ENCODE assay signal across 8 cellular contexts in genomic region chr19:55301459-55302331, GRCh38. TPM values are rescaled to one million over a fixed set of nuclear protein-coding genes. Genes with fewer than 3 reads are reported as not detected.
DNase-seq lines count a peak whose midpoint lies in the region; ATAC-seq and TF ChIP-seq lines count a peak whose summit lies in the region.

No MANE protein-coding gene starts in this region.

- H3K9me3 Mint-ChIP-seq in activated T-helper 2 cell treated with anti-CD3 and anti-CD28 coated beads, Interferon-gamma antibody, Interleukin-2, Interleukin-4, amounts not matched to agents 10 μg/mL and 5 μg/mL and 100 μg/mL, durations not matched to agents 14 hours and 24 hours and 36 hours = no peaks in the 10 kb centered on the region

- H2AK9ac ChIP-seq in IMR-90 (replicated peaks; ENCODE audit: low read depth, low read length, poor library complexity) = peak overlapping the region; percentile 81

- ATAC-seq in GM19395 (IDR thresholded peaks at IDR 0.05; ENCODE audit: unreplicated experiment) = peak; percentile 69
- ATAC-seq in IMR-90 (ENCODE audit: low read depth) = peak; percentile 98

- peak overlapping the region; percentile 81 for H3K4me3 Mint-ChIP-seq in activated T-helper 2 cell treated with anti-CD3 and anti-CD28 coated beads, Interferon-gamma antibody, Interleukin-2, Interleukin-4, amounts not matched to agents 10 μg/mL and 5 μg/mL and 100 μg/mL, durations not matched to agents 14 hours and 24 hours and 36 hours (ENCODE audit: low read depth)

- H3K27ac Mint-ChIP-seq in activated T-helper 2 cell treated with anti-CD3 and anti-CD28 coated beads, Interferon-gamma antibody, Interleukin-2, Interleukin-4, amounts not matched to agents 10 μg/mL and 5 μg/mL and 100 μg/mL, durations not matched to agents 14 hours and 24 hours and 36 hours = peak overlapping the region; percentile 75

- no peak overlapping the region for H2BK15ac ChIP-seq in IMR-90 (ENCODE audit: low read depth, low read length)

- no peak overlapping the region for H3K18ac ChIP-seq in IMR-90 (ENCODE audit: low read depth, low read length)

- BruUV-seq in IMR-90 (replicated peaks; lab: Mats Ljungman, UMichigan) = no TSS peak

- H2AK5ac ChIP-seq in IMR-90 (ENCODE audit: low read depth, low read length) = peak overlapping the region; percentile 96

- H2BK20ac ChIP-seq in IMR-90 (ENCODE audit: low read depth, low read length) = no peak overlapping the region

- H3K79me1 ChIP-seq in IMR-90 (ENCODE audit: low read depth in 1 of 2, low read length in 2 of 2) = no peaks in the 10 kb centered on the region

- CTCF ChIA-PET in BJ (lab: Yijun Ruan, JAX) = interaction anchor here (0.5 to 3.9 kb wide), 30 partner anchors 10 to 356 kb away, joined by 3 to 53 read pairs (median 5); partner anchors contain the start of genes KMT5C, TMEM190 and TMEM238
- CTCF ChIA-PET in IMR-90 (lab: Yijun Ruan, JAX) = interaction anchor here (0.6 to 2.0 kb wide), 8 partner anchors 12 to 116 kb away, joined by 3 to 11 read pairs (median 4); partner anchors contain the start of genes KMT5C and TMEM238

- no peaks in the 10 kb centered on the region for H3K9me1 ChIP-seq in IMR-90 (ENCODE audit: insufficient read depth, low read length)

- in situ Hi-C loops in IMR-90 (cut with MboI; ENCODE audit: low sequenced_read_pairs) = no loop called here

- H3K23ac ChIP-seq in IMR-90 (ENCODE audit: low read depth, low read length) = no peak overlapping the region

- H3K56ac ChIP-seq in IMR-90 (ENCODE audit: extremely low read depth, insufficient read depth, low read length) = no peak overlapping the region

- H3K14ac ChIP-seq in IMR-90 (replicated peaks; ENCODE audit: low read depth, low read length) = peak overlapping the region; percentile 82

- dilution Hi-C loops in IMR-90 (cut with HindIII; ENCODE audit: low sequenced_read_pairs, unreplicated experiment) = no loop called here

- no peak overlapping the region for H4K5ac ChIP-seq in IMR-90 (ENCODE audit: low read depth, low read length)

- no peak overlapping the region for H2BK5ac ChIP-seq in IMR-90 (ENCODE audit: low read depth, low read length, poor library complexity, severe bottlenecking)

- H3K4ac ChIP-seq in IMR-90 (ENCODE audit: low read depth, low read length) = peak overlapping the region; percentile 56; the same call in 1 of the 2 replicates

- no peak for TF ChIP-seq POLR2A in IMR-90 (IDR thresholded peaks at IDR 0.05; ENCODE audit: low read depth, low read length)

- peak; percentile 95 for TF ChIP-seq CTCF in BJ (IDR thresholded peaks at IDR 0.05; ENCODE audit: insufficient read depth, low read depth, low read length)
- peak; percentile 89 for TF ChIP-seq CTCF in IMR-90 (conservative IDR thresholded peaks at IDR 0.05; ENCODE audit: low read depth, low read length)
- TF ChIP-seq CTCF in neutrophil (IDR thresholded peaks at IDR 0.05) = peak; percentile 95

- peak; percentile 77 for TF ChIP-seq RAD21 in IMR-90 (IDR thresholded peaks at IDR 0.05; ENCODE audit: low read length)

- H3K9ac ChIP-seq in IMR-90 (ENCODE audit: low read depth, low read length) = no peak overlapping the region; the same call in 1 of the 2 replicates
- peak overlapping the region in 2 of 5 donors; percentile 39 to 63 for H3K9ac ChIP-seq in subcutaneous abdominal adipose tissue (ENCODE audit: low read length in 5 of 5)

- H3K4me1 ChIP-seq in IMR-90 (ENCODE audit: control insufficient read depth, insufficient read depth, low read length) (no peaks in the 10 kb centered on the region), neutrophil (ENCODE audit: control insufficient read depth in 1 of 2, insufficient read depth in 1 of 2, low read depth in 1 of 2, low read length in 1 of 2) (peaks cover 8 to 9% of the 10 kb centered on the region in 2 experiments), subcutaneous abdominal adipose tissue (ENCODE audit: control insufficient read depth in 5 of 5, insufficient read depth in 5 of 5, low read length in 5 of 5) (peaks cover 0 to 11% (median 9%) of the 10 kb centered on the region in 5 donors)

- H3K27ac ChIP-seq in IMR-90 (ENCODE audit: insufficient read depth, low read length) (no peak overlapping the region), neutrophil (no peak overlapping the region), subcutaneous abdominal adipose tissue (ENCODE audit: low read depth, low read length) (no peak overlapping the region)

- no peak overlapping the region; the same call in 1 of the 2 replicates for H3K4me3 ChIP-seq in BJ (ENCODE audit: low read depth, low read length)
- no peak overlapping the region for H3K4me3 ChIP-seq in IMR-90 (ENCODE audit: insufficient read depth, low read depth, low read length)
- peak overlapping the region; percentile 9 to 45 for H3K4me3 ChIP-seq in neutrophil (ENCODE audit: low read depth in 1 of 2, low read length in 1 of 2)
- H3K4me3 ChIP-seq in subcutaneous abdominal adipose tissue (ENCODE audit: low read depth in 1 of 5, low read length in 5 of 5) = peak overlapping the region; percentile 47 to 61 (median 53)

- peak overlapping the region in 1 of 2 experiments; percentile 94; a peak in 2 of 4 replicates for H4K8ac ChIP-seq in IMR-90 (ENCODE audit: low read depth in 2 of 2, low read length in 2 of 2)

- no peak overlapping the region for H2BK120ac ChIP-seq in IMR-90 (ENCODE audit: low read depth, low read length)

- peaks cover 4% of the 10 kb centered on the region for H3K4me1 Mint-ChIP-seq in activated T-helper 2 cell treated with anti-CD3 and anti-CD28 coated beads, Interferon-gamma antibody, Interleukin-2, Interleukin-4, amounts not matched to agents 10 μg/mL and 5 μg/mL and 100 μg/mL, durations not matched to agents 14 hours and 24 hours and 36 hours (ENCODE audit: low read depth)

- no peaks in the 10 kb centered on the region for H4K20me1 ChIP-seq in IMR-90 (ENCODE audit: insufficient read depth, low read length)

- H3K36me3 ChIP-seq in BJ (ENCODE audit: control insufficient read depth, insufficient read depth, low read length) (peaks cover 29% of the 10 kb centered on the region), IMR-90 (ENCODE audit: control insufficient read depth, insufficient read depth, low read length) (peaks cover 46% of the 10 kb centered on the region), neutrophil (no peaks in the 10 kb centered on the region), subcutaneous abdominal adipose tissue (ENCODE audit: control insufficient read depth in 5 of 5, insufficient read depth in 5 of 5, low read length in 5 of 5) (no peaks in the 10 kb centered on the region)

- DNase-seq in BJ (ENCODE audit: low read depth) = no peak
- DNase-seq in IMR-90 = peak; percentile 62
- peak; percentile 54 for DNase-seq in RPMI7951 (ENCODE audit: low read depth)
- DNase-seq in activated T-helper 2 cell treated with anti-CD3 and anti-CD28 coated beads, Interferon-gamma antibody, Interleukin-2, Interleukin-4, amounts not matched to agents 10 μg/mL and 5 μg/mL and 100 μg/mL, durations not matched to agents 14 hours and 24 hours and 36 hours (ENCODE audit: low spot score) = peak; percentile 91
- DNase-seq in fibroblast of the conjunctiva (ENCODE audit: low read depth) = peak; percentile 69

- H2AFZ ChIP-seq in IMR-90 (replicated peaks; ENCODE audit: low read length, poor library complexity) = peak overlapping the region; percentile 91

- WGBS in IMR-90 (ENCODE audit: extremely low coverage in 2 of 2, insufficient read length in 1 of 2), 2 experiments = 24% methylated on average over 4 of the region's 42 CpGs; no CpG with 5 or more reads in 1 of the 2 experiments

- intact Hi-C loops in IMR-90 (cut with micrococcal nuclease) = loop anchor here (5.0 kb wide), 1 partner anchor 86 kb away; the partner anchor contains the start of gene RPL28
- intact Hi-C loops in activated T-helper 2 cell treated with anti-CD3 and anti-CD28 coated beads, Interferon-gamma antibody, Interleukin-2, Interleukin-4, amounts not matched to agents 10 μg/mL and 5 μg/mL and 100 μg/mL, durations not matched to agents 14 hours and 24 hours and 36 hours (cut with micrococcal nuclease) = loop anchor here (1.0 to 5.0 kb wide), 2 partner anchors 38 to 86 kb away; partner anchors contain the start of genes KMT5C and RPL28

- H3K4me2 ChIP-seq in IMR-90 (ENCODE audit: low read depth, low read length) = peak overlapping the region; percentile 47; the same call in 1 of the 2 replicates

- POLR2A ChIA-PET in BJ (lab: Charles Lee) (no interaction called here), IMR-90 (lab: Charles Lee; ENCODE audit: unreplicated experiment) (interaction anchor here (1.0 kb wide), 1 partner anchor 104 kb away, joined by 4 read pairs; no protein-coding TSS in a partner anchor)

- H3K27me3 Mint-ChIP-seq in activated T-helper 2 cell treated with anti-CD3 and anti-CD28 coated beads, Interferon-gamma antibody, Interleukin-2, Interleukin-4, amounts not matched to agents 10 μg/mL and 5 μg/mL and 100 μg/mL, durations not matched to agents 14 hours and 24 hours and 36 hours (ENCODE audit: low read depth) = no peaks in the 10 kb centered on the region

- H3K36me3 Mint-ChIP-seq in activated T-helper 2 cell treated with anti-CD3 and anti-CD28 coated beads, Interferon-gamma antibody, Interleukin-2, Interleukin-4, amounts not matched to agents 10 μg/mL and 5 μg/mL and 100 μg/mL, durations not matched to agents 14 hours and 24 hours and 36 hours (ENCODE audit: low read depth) = peaks cover 3% of the 10 kb centered on the region

- H3K27me3 ChIP-seq in BJ (ENCODE audit: control insufficient read depth, insufficient read depth, low read length) (no peaks in the 10 kb centered on the region), IMR-90 (ENCODE audit: control insufficient read depth, insufficient read depth, low read length) (no peaks in the 10 kb centered on the region), neutrophil (peaks cover 11% of the 10 kb centered on the region), subcutaneous abdominal adipose tissue (ENCODE audit: control insufficient read depth in 5 of 5, insufficient read depth in 4 of 5, low read length in 5 of 5) (peaks cover 0 to 6% (median 0%) of the 10 kb centered on the region in 5 donors)

- H4K91ac ChIP-seq in IMR-90 (ENCODE audit: insufficient read depth, low read depth, low read length) = peak overlapping the region; percentile 61; the same call in 1 of the 2 replicates

- H3K9me3 ChIP-seq in IMR-90 (ENCODE audit: control insufficient read depth, insufficient read depth, low read length) (no peaks in the 10 kb centered on the region), neutrophil (no peaks in the 10 kb centered on the region), subcutaneous abdominal adipose tissue (ENCODE audit: control insufficient read depth in 5 of 5, low read length in 5 of 5) (no peaks in the 10 kb centered on the region)

RNA-seq across cellular contexts. Expression of gene BRSK1, which starts 17.9 kb away (rescaled TPM):
- polyA plus RNA-seq in BJ (2011; rRNA removed) (10.6 and 12.8 TPM in 2 replicates), IMR-90 (2012; rRNA removed) (22.3 and 31.1 TPM in 2 replicates)
- polyA minus RNA-seq in BJ (2011; rRNA and poly(A)+ RNA removed) = 2.1 and 4.7 TPM in 2 replicates
- total RNA-seq in IMR-90 (2012; rRNA removed) = 1.9 and 2.5 TPM in 2 replicates
- polyA plus RNA-seq in IMR-90 (2012; cell fraction: cytosol; rRNA removed) = 12.9 and 43.9 TPM in 2 replicates
- polyA plus RNA-seq in IMR-90 (2012; cell fraction: nucleus; rRNA removed; ENCODE audit: low replicate concordance) = 101 and 104 TPM in 2 replicates
- 1.1 and 1.2 TPM in 2 replicates for total RNA-seq in RPMI7951 (2014; rRNA removed; shearing (Covaris generic))
- 5.8 and 6.0 TPM in 2 replicates for total RNA-seq in activated T-helper 2 cell treated with anti-CD3 and anti-CD28 coated beads, Interferon-gamma antibody, Interleukin-2, Interleukin-4, amounts not matched to agents 10 μg/mL and 5 μg/mL and 100 μg/mL, durations not matched to agents 14 hours and 24 hours and 36 hours

RNA-seq across cellular contexts. Expression of gene HSPBP1, which starts 21.8 kb away (rescaled TPM):
- polyA plus RNA-seq in BJ (2011; rRNA removed) (24.4 and 43.8 TPM in 2 replicates), IMR-90 (2012; rRNA removed) (43.2 and 52.5 TPM in 2 replicates)
- polyA minus RNA-seq in BJ (2011; rRNA and poly(A)+ RNA removed) = 15.7 and 17.5 TPM in 2 replicates
- total RNA-seq in IMR-90 (2012; rRNA removed) = 19.7 and 21.0 TPM in 2 replicates
- 67.7 and 72.0 TPM in 2 replicates for polyA plus RNA-seq in IMR-90 (2012; cell fraction: cytosol; rRNA removed)
- 16.3 and 55.1 TPM in 2 replicates for polyA plus RNA-seq in IMR-90 (2012; cell fraction: nucleus; rRNA removed; ENCODE audit: low replicate concordance)
- total RNA-seq in RPMI7951 (2014; rRNA removed; shearing (Covaris generic)) = 35.1 and 57.0 TPM in 2 replicates
- total RNA-seq in activated T-helper 2 cell treated with anti-CD3 and anti-CD28 coated beads, Interferon-gamma antibody, Interleukin-2, Interleukin-4, amounts not matched to agents 10 μg/mL and 5 μg/mL and 100 μg/mL, durations not matched to agents 14 hours and 24 hours and 36 hours = 59.0 and 59.3 TPM in 2 replicates

RNA-seq across cellular contexts. Expression of gene TMEM150B, which starts 23.4 kb away (rescaled TPM):
- polyA plus RNA-seq in BJ (2011; rRNA removed) = not detected in 2 replicates
- polyA minus RNA-seq in BJ (2011; rRNA and poly(A)+ RNA removed) = not detected in 2 replicates
- not detected in 2 replicates for total RNA-seq in IMR-90 (2012; rRNA removed)
- not detected in 2 replicates for polyA plus RNA-seq in IMR-90 (2012; rRNA removed)
- not detected in 2 replicates for polyA plus RNA-seq in IMR-90 (2012; cell fraction: cytosol; rRNA removed)
- not detected in 2 replicates for polyA plus RNA-seq in IMR-90 (2012; cell fraction: nucleus; rRNA removed; ENCODE audit: low replicate concordance)
- not detected in 2 replicates for total RNA-seq in RPMI7951 (2014; rRNA removed; shearing (Covaris generic))
- total RNA-seq in activated T-helper 2 cell treated with anti-CD3 and anti-CD28 coated beads, Interferon-gamma antibody, Interleukin-2, Interleukin-4, amounts not matched to agents 10 μg/mL and 5 μg/mL and 100 μg/mL, durations not matched to agents 14 hours and 24 hours and 36 hours = 0.41 and 0.46 TPM in 2 replicates

RNA-seq across cellular contexts. Expression of gene KMT5C, which starts 38.0 kb away (rescaled TPM):
- 3.7 and 6.4 TPM in 2 replicates for polyA plus RNA-seq in BJ (2011; rRNA removed)
- 4.7 and 5.4 TPM in 2 replicates for polyA minus RNA-seq in BJ (2011; rRNA and poly(A)+ RNA removed)
- 1.8 and 1.9 TPM in 2 replicates for total RNA-seq in IMR-90 (2012; rRNA removed)
- 5.9 and 6.9 TPM in 2 replicates for polyA plus RNA-seq in IMR-90 (2012; rRNA removed)
- 5.3 and 5.4 TPM in 2 replicates for polyA plus RNA-seq in IMR-90 (2012; cell fraction: cytosol; rRNA removed)
- 48.9 and 79.4 TPM in 2 replicates for polyA plus RNA-seq in IMR-90 (2012; cell fraction: nucleus; rRNA removed; ENCODE audit: low replicate concordance)
- total RNA-seq in RPMI7951 (2014; rRNA removed; shearing (Covaris generic)) = 4.1 and 5.6 TPM in 2 replicates
- 34.3 and 35.3 TPM in 2 replicates for total RNA-seq in activated T-helper 2 cell treated with anti-CD3 and anti-CD28 coated beads, Interferon-gamma antibody, Interleukin-2, Interleukin-4, amounts not matched to agents 10 μg/mL and 5 μg/mL and 100 μg/mL, durations not matched to agents 14 hours and 24 hours and 36 hours

RNA-seq across cellular contexts. Expression of gene PPP6R1, which starts 42.9 kb away (rescaled TPM):
- polyA plus RNA-seq in BJ (2011; rRNA removed) = 25.9 and 42.5 TPM in 2 replicates
- polyA minus RNA-seq in BJ (2011; rRNA and poly(A)+ RNA removed) = 45.2 and 45.5 TPM in 2 replicates
- 19.9 and 20.0 TPM in 2 replicates for total RNA-seq in IMR-90 (2012; rRNA removed)
- polyA plus RNA-seq in IMR-90 (2012; rRNA removed) = 50.1 and 50.2 TPM in 2 replicates
- polyA plus RNA-seq in IMR-90 (2012; cell fraction: cytosol; rRNA removed) = 36.6 and 48.1 TPM in 2 replicates
- polyA plus RNA-seq in IMR-90 (2012; cell fraction: nucleus; rRNA removed; ENCODE audit: low replicate concordance) = 85.4 and 121 TPM in 2 replicates
- 19.7 and 28.0 TPM in 2 replicates for total RNA-seq in RPMI7951 (2014; rRNA removed; shearing (Covaris generic))
- total RNA-seq in activated T-helper 2 cell treated with anti-CD3 and anti-CD28 coated beads, Interferon-gamma antibody, Interleukin-2, Interleukin-4, amounts not matched to agents 10 μg/mL and 5 μg/mL and 100 μg/mL, durations not matched to agents 14 hours and 24 hours and 36 hours = 180 and 183 TPM in 2 replicates

Comparison
In these comparisons a context has a peak if more than half of its experiments do, and no peak if none do; other contexts are left out.
1. H3K4me3 ChIP-seq: peak in neutrophil (2 of 2) and subcutaneous abdominal adipose tissue (5 of 5); none in BJ (single experiment) and IMR-90 (single experiment).
2. Peak in every context shown above with its lines, with median percentiles within 50 percentile points of each other: CTCF ChIP-seq.